7 cellular contexts compared by ENCODE assay signal in the genomic region with DNA sequence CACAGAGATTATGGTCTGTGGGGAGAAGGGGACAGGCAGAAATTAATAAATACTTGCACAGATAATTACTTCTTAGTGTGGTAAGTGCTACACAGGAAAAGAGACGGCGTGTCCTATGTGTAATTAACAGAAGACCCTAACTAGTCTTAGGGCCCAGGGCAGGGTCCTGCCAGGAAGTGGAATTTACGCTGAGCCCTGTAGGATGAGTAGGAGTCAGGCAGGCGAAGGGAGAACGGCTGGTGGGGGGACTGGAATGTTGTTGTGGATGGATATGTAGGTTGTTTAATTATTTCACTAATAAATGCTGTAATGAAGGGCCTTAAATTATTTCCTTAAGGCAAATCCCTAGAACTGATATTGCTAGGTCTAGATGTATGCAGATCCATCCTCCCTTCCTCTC. TPM values are rescaled to one million over a fixed set of nuclear protein-coding genes. Genes with fewer than 3 reads are reported as not detected.
"Had no signal": no experiment of that assay in that cellular context is flagged by ENCODE, and none has a peak within 500 bp of the region (broad histone marks: within the 10 kb centered on the region; RNA-seq: fewer than 3 reads in every experiment).

No MANE protein-coding gene starts in this region.

- H3K27ac Mint-ChIP-seq: IgD-negative memory B cell had no signal

- ATAC-seq: HepG2, K562 had no signal

- H3K27ac ChIP-seq: HL-60 had no signal

- DNase-seq: IMR-90, KBM-7, KG1 had no signal

- H3K9me3 Mint-ChIP-seq: IgD-negative memory B cell had no signal

- H3K4me1 Mint-ChIP-seq: IgD-negative memory B cell had no signal

- H3K4me3 ChIP-seq: K562 had no signal

- H3K4me3 Mint-ChIP-seq: IgD-negative memory B cell had no signal

RNA-seq across cellular contexts. Expression of gene AADAT, which starts 36.8 kb away (rescaled TPM):
- total RNA-seq: K562 had no signal
- polyA plus RNA-seq: IgD-negative memory B cell had no signal
